In the genomic region with DNA sequence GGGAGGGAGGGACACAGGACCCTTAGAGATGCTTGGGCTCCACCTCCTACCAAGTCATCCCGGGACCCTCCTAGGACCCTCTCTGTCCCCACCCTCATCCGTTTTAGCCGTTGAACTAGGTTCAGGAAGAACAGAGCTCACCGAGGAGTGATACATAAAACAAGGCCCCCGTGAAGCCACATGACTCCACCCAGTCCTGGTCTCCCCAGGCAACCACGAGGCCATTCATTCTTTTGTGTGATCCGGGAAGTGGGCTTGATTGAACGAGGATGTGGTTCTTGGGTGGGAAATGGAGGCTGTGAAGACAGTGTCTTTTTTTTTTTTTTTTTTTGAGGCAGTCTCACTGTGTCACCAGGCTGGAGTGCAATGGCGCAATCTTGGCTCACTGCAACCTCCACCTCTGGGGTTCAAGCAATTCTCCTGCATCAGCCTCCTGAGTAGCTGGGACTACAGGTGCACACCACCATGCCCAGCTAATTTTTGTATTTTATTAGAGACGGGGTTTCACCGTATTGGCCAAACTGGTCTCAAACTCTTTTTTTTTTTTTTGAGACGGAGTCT, we compare ENCODE assay signal across 10 cellular contexts. TPM values are rescaled to one million over a fixed set of nuclear protein-coding genes. Genes with fewer than 3 reads are reported as not detected.
DNase-seq lines count a peak whose midpoint lies in the region; ATAC-seq and TF ChIP-seq lines count a peak whose summit lies in the region.
"Had no signal": no experiment of that assay in that cellular context is flagged by ENCODE, and none has a peak within 500 bp of the region (broad histone marks: within the 10 kb centered on the region; RNA-seq: fewer than 3 reads in every experiment).

No MANE protein-coding gene starts in this region.

- H3K27ac Mint-ChIP-seq in activated CD4-positive, alpha-beta T cell treated with anti-CD3 and anti-CD28 coated beads for 36 hours, result peak overlapping the region; percentile 91
- no peak overlapping the region for H3K27ac Mint-ChIP-seq in activated naive CD8-positive, alpha-beta T cell

- H3K27ac ChIP-seq in esophagus squamous epithelium, result no peak overlapping the region

- intact Hi-C loops in activated CD4-positive, alpha-beta T cell treated with anti-CD3 and anti-CD28 coated beads for 36 hours (cut with DNase I, micrococcal nuclease), result no loop called here
- intact Hi-C loops in esophagus squamous epithelium (cut with DNase I), result no loop called here

- H3K4me3 ChIP-seq in esophagus squamous epithelium, result no peak overlapping the region

- POLR2A ChIA-PET in activated CD4-positive, alpha-beta T cell treated with anti-CD3 and anti-CD28 coated beads for 36 hours (lab: Charles Lee), result interaction anchor here (0.6 kb wide), 1 partner anchor 272 kb away, joined by 3 read pairs; no protein-coding TSS in a partner anchor

- CTCF ChIA-PET in activated CD4-positive, alpha-beta T cell treated with anti-CD3 and anti-CD28 coated beads for 36 hours (lab: Charles Lee), result interaction anchor here (1.0 kb wide), 1 partner anchor 68 kb away, joined by 3 read pairs; no protein-coding TSS in a partner anchor

- peaks cover 53% of the 10 kb centered on the region for H3K4me1 Mint-ChIP-seq in activated CD4-positive, alpha-beta T cell treated with anti-CD3 and anti-CD28 coated beads for 36 hours
- peaks cover 61% of the 10 kb centered on the region for H3K4me1 Mint-ChIP-seq in activated naive CD8-positive, alpha-beta T cell (ENCODE audit: low read depth)

- ATAC-seq in activated CD4-positive, alpha-beta T cell treated with anti-CD3 and anti-CD28 coated beads for 36 hours, result peak; percentile 84
- ATAC-seq in GM21723 (IDR thresholded peaks at IDR 0.05; ENCODE audit: unreplicated experiment), result no peak
- ATAC-seq: left ventricle myocardium superior had no signal

- peaks cover 0 to 28% (median 4%) of the 10 kb centered on the region in 4 donors for H3K27me3 ChIP-seq in esophagus squamous epithelium

- peak overlapping the region; percentile 27 for H3K4me3 Mint-ChIP-seq in activated CD4-positive, alpha-beta T cell treated with anti-CD3 and anti-CD28 coated beads for 36 hours
- peak overlapping the region; percentile 65 for H3K4me3 Mint-ChIP-seq in activated naive CD8-positive, alpha-beta T cell

- H3K4me1 ChIP-seq in esophagus squamous epithelium, result peaks cover 0 to 9% (median 5%) of the 10 kb centered on the region in 3 donors

- TF ChIP-seq POLR2A in esophagus squamous epithelium (IDR thresholded peaks at IDR 0.05), result no peak

- H3K9me3 ChIP-seq in esophagus squamous epithelium, result no peaks in the 10 kb centered on the region

- H3K9me3 Mint-ChIP-seq in activated CD4-positive, alpha-beta T cell treated with anti-CD3 and anti-CD28 coated beads for 36 hours (ENCODE audit: low read depth), result peaks cover 3% of the 10 kb centered on the region
- peaks cover 4% of the 10 kb centered on the region for H3K9me3 Mint-ChIP-seq in activated naive CD8-positive, alpha-beta T cell (ENCODE audit: low read depth)

- peaks cover 3% of the 10 kb centered on the region for H3K36me3 Mint-ChIP-seq in activated CD4-positive, alpha-beta T cell treated with anti-CD3 and anti-CD28 coated beads for 36 hours (ENCODE audit: low read depth)
- H3K36me3 Mint-ChIP-seq in activated naive CD8-positive, alpha-beta T cell, result peaks cover 3% of the 10 kb centered on the region

- no peak for TF ChIP-seq CTCF in esophagus squamous epithelium (IDR thresholded peaks at IDR 0.05)

- peaks cover 2% of the 10 kb centered on the region for H3K27me3 Mint-ChIP-seq in activated CD4-positive, alpha-beta T cell treated with anti-CD3 and anti-CD28 coated beads for 36 hours
- H3K27me3 Mint-ChIP-seq in activated naive CD8-positive, alpha-beta T cell, result peaks cover 6% of the 10 kb centered on the region

- DNase-seq in GDM1 (lab: John Stamatoyannopoulos, UW) (peak; percentile 68), esophagus squamous epithelium (lab: John Stamatoyannopoulos, UW) (no peak), iPS-NIHi7 (ENCODE audit: extremely low spot score) (no peak), NCI-H2029 (lab: John Stamatoyannopoulos, UW) (no peak)
- peak; percentile 80 for DNase-seq in activated CD4-positive, alpha-beta T cell treated with anti-CD3 and anti-CD28 coated beads for 36 hours
- peak in 2 of 3 experiments; percentile 27 to 40 for DNase-seq in stimulated activated CD4-positive, alpha-beta T cell treated with anti-CD3 and anti-CD28 coated beads, TNF-alpha, amount 100 ng/mL, for 24 hours (ENCODE audit: low read depth in 3 of 3)
- DNase-seq: left ventricle myocardium superior, NCI-H2029 treated with DMSO at 0.1 percent for 48 hours had no signal

- H3K36me3 ChIP-seq in esophagus squamous epithelium, result no peaks in the 10 kb centered on the region

- 57 to 74% methylated on average over 9 to 12 of the region's 12 CpGs for WGBS in esophagus squamous epithelium, 2 donors

RNA-seq across cellular contexts. Expression of gene TRARG1, which starts 14.8 kb away (rescaled TPM):
- total RNA-seq in activated CD4-positive, alpha-beta T cell treated with anti-CD3 and anti-CD28 coated beads for 36 hours, result not detected
- not detected for total RNA-seq in esophagus squamous epithelium

RNA-seq across cellular contexts. Expression of gene BHLHA9, which starts 24.0 kb away (rescaled TPM):
- not detected for total RNA-seq in activated CD4-positive, alpha-beta T cell treated with anti-CD3 and anti-CD28 coated beads for 36 hours
- not detected for total RNA-seq in esophagus squamous epithelium
- total RNA-seq: left ventricle myocardium superior had no signal

Comparison
In these comparisons a context has a peak if more than half of its experiments do, and no peak if none do; other contexts are left out.
1. DNase-seq: peak in GDM1 (single experiment), activated CD4-positive, alpha-beta T cell treated with anti-CD3 and anti-CD28 coated beads for 36 hours (single experiment) and stimulated activated CD4-positive, alpha-beta T cell treated with anti-CD3 and anti-CD28 coated beads, TNF-alpha, amount 100 ng/mL, for 24 hours (2 of 3); none in esophagus squamous epithelium (single experiment), iPS-NIHi7 (single experiment) and NCI-H2029 (single experiment).